2 cellular contexts compared by ENCODE assay signal in genomic region chr19:18521692-18522123, GRCh38.
A peak's percentile ranks its signal among the peaks of the same experiment; 100 is the strongest.
TF ChIP-seq lines count a peak whose summit lies in the region.

ELL (minus strand) TSS chr19:18522070; CDS start chr19:18522055, 15 bp downstream.

TF ChIP-seq in GM12878, 131 proteins besides CTCF, POLR2A, EP300 and RAD21 (continued from another document and continues in another):
- TF ChIP-seq, protein P1, sequence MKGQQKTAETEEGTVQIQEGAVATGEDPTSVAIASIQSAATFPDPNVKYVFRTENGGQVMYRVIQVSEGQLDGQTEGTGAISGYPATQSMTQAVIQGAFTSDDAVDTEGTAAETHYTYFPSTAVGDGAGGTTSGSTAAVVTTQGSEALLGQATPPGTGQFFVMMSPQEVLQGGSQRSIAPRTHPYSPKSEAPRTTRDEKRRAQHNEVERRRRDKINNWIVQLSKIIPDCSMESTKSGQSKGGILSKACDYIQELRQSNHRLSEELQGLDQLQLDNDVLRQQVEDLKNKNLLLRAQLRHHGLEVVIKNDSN (IDR thresholded peaks at IDR 0.05; ENCODE audit: borderline replicate concordance, extremely low read length, insufficient read depth, low read depth, low read length) = no peak
- TF ChIP-seq KAT2A (conservative IDR thresholded peaks at IDR 0.05; ENCODE audit: control insufficient read depth, low read depth, low read length) (no peak), SMARCA5 (IDR thresholded peaks at IDR 0.05) (peak; percentile 82; the same call in 1 of the 2 replicates), ZNF207 (IDR thresholded peaks at IDR 0.05; ENCODE audit: borderline replicate concordance) (peak; percentile 53; the same call in 1 of the 2 replicates), CHD1 (IDR thresholded peaks at IDR 0.05; ENCODE audit: low read depth, low read length) (no peak), MEF2B (IDR thresholded peaks at IDR 0.05; ENCODE audit: partially characterized antibody, poor library complexity, severe bottlenecking) (no peak), NFXL1 (IDR thresholded peaks at IDR 0.05; ENCODE audit: borderline replicate concordance) (no peak), SIX5 (IDR thresholded peaks at IDR 0.05; ENCODE audit: low read depth, low read length, severe bottlenecking) (no peak), ETV6 (conservative IDR thresholded peaks at IDR 0.05 in 1 of 2, IDR thresholded peaks at IDR 0.05 in 1 of 2; ENCODE audit: borderline replicate concordance in 1 of 2, low read depth in 1 of 2) (no peak), ZNF592 (IDR thresholded peaks at IDR 0.05) (no peak), RB1 (IDR thresholded peaks at IDR 0.05; ENCODE audit: borderline replicate concordance) (peak; percentile 53; the same call in 1 of the 2 replicates), RFX5 (IDR thresholded peaks at IDR 0.05; ENCODE audit: low read depth, low read length) (no peak), RCOR1 (conservative IDR thresholded peaks at IDR 0.05; ENCODE audit: low read depth, low read length) (no peak), ZZZ3 (IDR thresholded peaks at IDR 0.05; ENCODE audit: control insufficient read depth, insufficient read length, low read depth) (no peak)
- TF ChIP-seq, protein P2, sequence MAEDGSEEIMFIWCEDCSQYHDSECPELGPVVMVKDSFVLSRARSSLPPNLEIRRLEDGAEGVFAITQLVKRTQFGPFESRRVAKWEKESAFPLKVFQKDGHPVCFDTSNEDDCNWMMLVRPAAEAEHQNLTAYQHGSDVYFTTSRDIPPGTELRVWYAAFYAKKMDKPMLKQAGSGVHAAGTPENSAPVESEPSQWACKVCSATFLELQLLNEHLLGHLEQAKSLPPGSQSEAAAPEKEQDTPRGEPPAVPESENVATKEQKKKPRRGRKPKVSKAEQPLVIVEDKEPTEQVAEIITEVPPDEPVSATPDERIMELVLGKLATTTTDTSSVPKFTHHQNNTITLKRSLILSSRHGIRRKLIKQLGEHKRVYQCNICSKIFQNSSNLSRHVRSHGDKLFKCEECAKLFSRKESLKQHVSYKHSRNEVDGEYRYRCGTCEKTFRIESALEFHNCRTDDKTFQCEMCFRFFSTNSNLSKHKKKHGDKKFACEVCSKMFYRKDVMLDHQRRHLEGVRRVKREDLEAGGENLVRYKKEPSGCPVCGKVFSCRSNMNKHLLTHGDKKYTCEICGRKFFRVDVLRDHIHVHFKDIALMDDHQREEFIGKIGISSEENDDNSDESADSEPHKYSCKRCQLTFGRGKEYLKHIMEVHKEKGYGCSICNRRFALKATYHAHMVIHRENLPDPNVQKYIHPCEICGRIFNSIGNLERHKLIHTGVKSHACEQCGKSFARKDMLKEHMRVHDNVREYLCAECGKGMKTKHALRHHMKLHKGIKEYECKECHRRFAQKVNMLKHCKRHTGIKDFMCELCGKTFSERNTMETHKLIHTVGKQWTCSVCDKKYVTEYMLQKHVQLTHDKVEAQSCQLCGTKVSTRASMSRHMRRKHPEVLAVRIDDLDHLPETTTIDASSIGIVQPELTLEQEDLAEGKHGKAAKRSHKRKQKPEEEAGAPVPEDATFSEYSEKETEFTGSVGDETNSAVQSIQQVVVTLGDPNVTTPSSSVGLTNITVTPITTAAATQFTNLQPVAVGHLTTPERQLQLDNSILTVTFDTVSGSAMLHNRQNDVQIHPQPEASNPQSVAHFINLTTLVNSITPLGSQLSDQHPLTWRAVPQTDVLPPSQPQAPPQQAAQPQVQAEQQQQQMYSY (CRISPR knock-in tag; IDR thresholded peaks at IDR 0.05) = no peak

TF ChIP-seq in HepG2, 621 proteins besides CTCF, POLR2A, EP300 and RAD21 (continued from another document and continues in another):
- TF ChIP-seq ZHX2 (IDR thresholded peaks at IDR 0.05; ENCODE audit: low read depth) (no peak), ZHX2 (CRISPR knock-in tag; IDR thresholded peaks at IDR 0.05; ENCODE audit: borderline replicate concordance) (0 out of 2 replicates have a peak, but pooled peaks have one; percentile 53), ZNF501 (CRISPR knock-in tag; IDR thresholded peaks at IDR 0.05) (0 out of 2 replicates have a peak, but pooled peaks have one; percentile 6), RXRA (CRISPR knock-in tag; IDR thresholded peaks at IDR 0.05) (peak; percentile 31; the same call in 1 of the 2 replicates), MED1 (CRISPR knock-in tag; IDR thresholded peaks at IDR 0.05) (peak; percentile 46; the same call in 1 of the 2 replicates), JUNB (CRISPR knock-in tag; IDR thresholded peaks at IDR 0.05; ENCODE audit: borderline replicate concordance) (no peak), PAWR (CRISPR knock-in tag; IDR thresholded peaks at IDR 0.05; ENCODE audit: borderline replicate concordance) (0 out of 2 replicates have a peak, but pooled peaks have one; percentile 55), PAX8 (CRISPR knock-in tag; IDR thresholded peaks at IDR 0.05; ENCODE audit: borderline replicate concordance) (peak; percentile 66; the same call in 1 of the 2 replicates), SOX13 (IDR thresholded peaks at IDR 0.05) (no peak), SOX13 (CRISPR knock-in tag; conservative IDR thresholded peaks at IDR 0.05 in 1 of 2, IDR thresholded peaks at IDR 0.05 in 1 of 2) (no peak), UBTF (CRISPR knock-in tag; IDR thresholded peaks at IDR 0.05) (peak; percentile 62; the same call in 1 of the 2 replicates), MEIS1 (CRISPR knock-in tag; IDR thresholded peaks at IDR 0.05; ENCODE audit: borderline replicate concordance) (peak; percentile 67), CREB3 (CRISPR knock-in tag; IDR thresholded peaks at IDR 0.05) (0 out of 2 replicates have a peak, but pooled peaks have one; percentile 51), KLF16 (CRISPR knock-in tag; IDR thresholded peaks at IDR 0.05) (0 out of 4 replicates have a peak, but pooled peaks of 1 of the 2 experiments have one; percentile 27), ZBTB42 (CRISPR knock-in tag; IDR thresholded peaks at IDR 0.05) (0 out of 2 replicates have a peak, but pooled peaks have one; percentile 44), ZNF484 (CRISPR knock-in tag; IDR thresholded peaks at IDR 0.05; ENCODE audit: borderline replicate concordance, low read depth) (no peak), NRL (CRISPR knock-in tag; IDR thresholded peaks at IDR 0.05; ENCODE audit: borderline replicate concordance) (peak; percentile 41; the same call in 1 of the 2 replicates)
- TF ChIP-seq, protein P3, sequence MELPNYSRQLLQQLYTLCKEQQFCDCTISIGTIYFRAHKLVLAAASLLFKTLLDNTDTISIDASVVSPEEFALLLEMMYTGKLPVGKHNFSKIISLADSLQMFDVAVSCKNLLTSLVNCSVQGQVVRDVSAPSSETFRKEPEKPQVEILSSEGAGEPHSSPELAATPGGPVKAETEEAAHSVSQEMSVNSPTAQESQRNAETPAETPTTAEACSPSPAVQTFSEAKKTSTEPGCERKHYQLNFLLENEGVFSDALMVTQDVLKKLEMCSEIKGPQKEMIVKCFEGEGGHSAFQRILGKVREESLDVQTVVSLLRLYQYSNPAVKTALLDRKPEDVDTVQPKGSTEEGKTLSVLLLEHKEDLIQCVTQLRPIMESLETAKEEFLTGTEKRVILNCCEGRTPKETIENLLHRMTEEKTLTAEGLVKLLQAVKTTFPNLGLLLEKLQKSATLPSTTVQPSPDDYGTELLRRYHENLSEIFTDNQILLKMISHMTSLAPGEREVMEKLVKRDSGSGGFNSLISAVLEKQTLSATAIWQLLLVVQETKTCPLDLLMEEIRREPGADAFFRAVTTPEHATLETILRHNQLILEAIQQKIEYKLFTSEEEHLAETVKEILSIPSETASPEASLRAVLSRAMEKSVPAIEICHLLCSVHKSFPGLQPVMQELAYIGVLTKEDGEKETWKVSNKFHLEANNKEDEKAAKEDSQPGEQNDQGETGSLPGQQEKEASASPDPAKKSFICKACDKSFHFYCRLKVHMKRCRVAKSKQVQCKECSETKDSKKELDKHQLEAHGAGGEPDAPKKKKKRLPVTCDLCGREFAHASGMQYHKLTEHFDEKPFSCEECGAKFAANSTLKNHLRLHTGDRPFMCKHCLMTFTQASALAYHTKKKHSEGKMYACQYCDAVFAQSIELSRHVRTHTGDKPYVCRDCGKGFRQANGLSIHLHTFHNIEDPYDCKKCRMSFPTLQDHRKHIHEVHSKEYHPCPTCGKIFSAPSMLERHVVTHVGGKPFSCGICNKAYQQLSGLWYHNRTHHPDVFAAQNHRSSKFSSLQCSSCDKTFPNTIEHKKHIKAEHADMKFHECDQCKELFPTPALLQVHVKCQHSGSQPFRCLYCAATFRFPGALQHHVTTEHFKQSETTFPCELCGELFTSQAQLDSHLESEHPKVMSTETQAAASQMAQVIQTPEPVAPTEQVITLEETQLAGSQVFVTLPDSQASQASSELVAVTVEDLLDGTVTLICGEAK (IDR thresholded peaks at IDR 0.05) = no peak
- TF ChIP-seq, protein P3 (CRISPR knock-in tag; IDR thresholded peaks at IDR 0.05) = peak; percentile 40; the same call in 1 of the 2 replicates
